In the genomic region with DNA sequence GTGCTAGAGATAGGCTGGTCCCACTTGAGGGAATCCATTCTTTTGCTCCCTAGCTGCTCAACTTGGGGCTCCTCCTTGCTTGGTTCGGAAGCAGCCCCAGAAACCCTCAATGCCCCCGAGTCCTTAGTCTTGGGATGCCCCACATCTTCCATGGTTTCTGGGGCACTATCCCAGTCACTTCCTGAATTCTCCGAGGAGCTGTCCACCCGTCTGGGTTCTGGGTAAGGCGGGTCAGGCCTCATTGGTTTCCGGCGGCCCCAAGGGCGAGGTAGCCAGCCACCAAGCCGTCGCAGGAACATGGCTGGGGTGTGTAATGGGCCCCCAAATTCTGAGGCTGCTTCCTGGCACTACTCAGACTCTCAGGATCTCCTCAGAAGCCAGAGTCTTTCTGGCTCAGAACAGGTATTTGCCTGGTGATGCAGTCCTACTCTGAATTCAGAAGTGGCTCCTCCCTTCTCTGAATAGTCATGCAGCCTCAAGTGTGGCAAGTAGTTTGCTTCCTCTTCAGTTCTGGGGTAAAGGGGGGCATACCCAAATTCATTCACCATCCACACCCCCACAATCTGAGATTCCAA, we compare ENCODE assay signal across 8 cellular contexts. TPM values are rescaled to one million over a fixed set of nuclear protein-coding genes. Genes with fewer than 3 reads are reported as not detected.
A peak's percentile ranks its signal among the peaks of the same experiment; 100 is the strongest.
DNase-seq lines count a peak whose midpoint lies in the region; ATAC-seq and TF ChIP-seq lines count a peak whose summit lies in the region.

No MANE protein-coding gene starts in this region.

- no peaks in the 10 kb centered on the region for H3K9me3 ChIP-seq in WERI-Rb-1 (ENCODE audit: severe bottlenecking)
- no peaks in the 10 kb centered on the region for H3K9me3 ChIP-seq in prostate gland

- peaks cover 5% of the 10 kb centered on the region for H3K4me1 ChIP-seq in foreskin keratinocyte
- peaks cover 24% of the 10 kb centered on the region for H3K4me1 ChIP-seq in prostate gland (replicated peaks)

- 21% methylated on average over 10 of the region's 10 CpGs for WGBS in prostate gland

- H3K27me3 Mint-ChIP-seq in activated naive CD4-positive, alpha-beta T cell treated with anti-CD3 and anti-CD28 coated beads, Interleukin-2, amount 50 U/mL, for 24 hours = no peaks in the 10 kb centered on the region

- peak overlapping the region; percentile 93 for H3K4me3 Mint-ChIP-seq in activated naive CD4-positive, alpha-beta T cell treated with anti-CD3 and anti-CD28 coated beads, Interleukin-2, amount 50 U/mL, for 24 hours

- no peak for TF ChIP-seq CTCF in WERI-Rb-1 (IDR thresholded peaks at IDR 0.05; ENCODE audit: low read depth, low read length)
- TF ChIP-seq CTCF in foreskin keratinocyte (conservative IDR thresholded peaks at IDR 0.05) = no peak
- TF ChIP-seq CTCF in prostate gland (IDR thresholded peaks at IDR 0.05) = no peak

- peaks cover 11% of the 10 kb centered on the region for H3K36me3 Mint-ChIP-seq in activated naive CD4-positive, alpha-beta T cell treated with anti-CD3 and anti-CD28 coated beads, Interleukin-2, amount 50 U/mL, for 24 hours

- peak; percentile 16 for ATAC-seq in foreskin keratinocyte
- ATAC-seq in GM19023 (IDR thresholded peaks at IDR 0.05; ENCODE audit: unreplicated experiment) = no peak

- H3K27ac Mint-ChIP-seq in activated naive CD4-positive, alpha-beta T cell treated with anti-CD3 and anti-CD28 coated beads, Interleukin-2, amount 50 U/mL, for 24 hours = peak overlapping the region; percentile 77

- H3K27me3 ChIP-seq in WERI-Rb-1 (ENCODE audit: insufficient read depth, low read depth, severe bottlenecking) = no peaks in the 10 kb centered on the region
- no peaks in the 10 kb centered on the region for H3K27me3 ChIP-seq in foreskin keratinocyte
- no peaks in the 10 kb centered on the region for H3K27me3 ChIP-seq in prostate gland (replicated peaks; ENCODE audit: insufficient read depth)

- H3K9me3 Mint-ChIP-seq in activated naive CD4-positive, alpha-beta T cell treated with anti-CD3 and anti-CD28 coated beads, Interleukin-2, amount 50 U/mL, for 24 hours = no peaks in the 10 kb centered on the region

- DNase-seq in activated naive CD4-positive, alpha-beta T cell treated with Interleukin-2 at 50 U/mL for 16 hours = no peak
- DNase-seq in WERI-Rb-1 = no peak
- peak in 1 of 2 donors; percentile 14 for DNase-seq in foreskin keratinocyte
- no peak for DNase-seq in prostate gland (ENCODE audit: low spot score)
- no peak for DNase-seq in ureter (ENCODE audit: low spot score)
- no peak for DNase-seq in cerebellar nuclear complex (lab: John Stamatoyannopoulos, UW)

- H3K4me3 ChIP-seq in WERI-Rb-1 (ENCODE audit: low read depth, low read length) (peak overlapping the region; percentile 88), prostate gland (peak overlapping the region; percentile 57 to 58)

- H3K27ac ChIP-seq in WERI-Rb-1 (peak overlapping the region; percentile 79), foreskin keratinocyte (peak overlapping the region; percentile 54), prostate gland (peak overlapping the region; percentile 76 to 87)

- H3K36me3 ChIP-seq in WERI-Rb-1 = peaks cover 56% of the 10 kb centered on the region
- no peaks in the 10 kb centered on the region for H3K36me3 ChIP-seq in prostate gland

- TF ChIP-seq POLR2A in prostate gland (IDR thresholded peaks at IDR 0.05) = no peak

- intact Hi-C loops in prostate gland (cut with DNase I) = no loop called here

- peaks cover 75% of the 10 kb centered on the region for H3K4me1 Mint-ChIP-seq in activated naive CD4-positive, alpha-beta T cell treated with anti-CD3 and anti-CD28 coated beads, Interleukin-2, amount 50 U/mL, for 24 hours

RNA-seq across cellular contexts. Expression of gene C6orf47, which starts 0.8 kb away (rescaled TPM):
- total RNA-seq in foreskin keratinocyte (18.7 and 19.7 TPM in 2 replicates), prostate gland (10 to 100 TPM; 25.5 to 30.1 TPM), ureter (21.5 TPM)
- polyA plus RNA-seq in foreskin keratinocyte = 16.7 and 16.8 TPM in 2 replicates

RNA-seq across cellular contexts. Expression of gene APOM, which starts 4.0 kb away (rescaled TPM):
- total RNA-seq in foreskin keratinocyte (0.88 and 1.3 TPM in 2 replicates), prostate gland (1 to 10 TPM; 1.6 to 6.8 TPM), ureter (2.4 TPM)
- polyA plus RNA-seq in foreskin keratinocyte = 2.7 and 3.0 TPM in 2 replicates

RNA-seq across cellular contexts. Expression of gene GPANK1, which starts 5.1 kb away (rescaled TPM):
- total RNA-seq in foreskin keratinocyte (17.2 and 17.8 TPM in 2 replicates), prostate gland (10 to 100 TPM; 19.7 to 28.1 TPM), ureter (15.3 TPM)
- 26.5 and 28.7 TPM in 2 replicates for polyA plus RNA-seq in foreskin keratinocyte

RNA-seq across cellular contexts. Expression of gene CSNK2B, which starts 6.1 kb away (rescaled TPM):
- 201 and 203 TPM in 2 replicates for total RNA-seq in foreskin keratinocyte
- polyA plus RNA-seq in foreskin keratinocyte = 295 and 298 TPM in 2 replicates
- total RNA-seq in prostate gland = 100 to 1,000 TPM; 214 to 285 TPM
- total RNA-seq in ureter = 149 TPM

RNA-seq across cellular contexts. Expression of gene BAG6, which starts 7.3 kb away (rescaled TPM):
- 179 and 180 TPM in 2 replicates for total RNA-seq in foreskin keratinocyte
- 181 and 185 TPM in 2 replicates for polyA plus RNA-seq in foreskin keratinocyte
- 100 to 1,000 TPM; 261 to 537 TPM for total RNA-seq in prostate gland
- total RNA-seq in ureter = 234 TPM
